ENCODE assay signal across 8 cellular contexts in the genomic region with DNA sequence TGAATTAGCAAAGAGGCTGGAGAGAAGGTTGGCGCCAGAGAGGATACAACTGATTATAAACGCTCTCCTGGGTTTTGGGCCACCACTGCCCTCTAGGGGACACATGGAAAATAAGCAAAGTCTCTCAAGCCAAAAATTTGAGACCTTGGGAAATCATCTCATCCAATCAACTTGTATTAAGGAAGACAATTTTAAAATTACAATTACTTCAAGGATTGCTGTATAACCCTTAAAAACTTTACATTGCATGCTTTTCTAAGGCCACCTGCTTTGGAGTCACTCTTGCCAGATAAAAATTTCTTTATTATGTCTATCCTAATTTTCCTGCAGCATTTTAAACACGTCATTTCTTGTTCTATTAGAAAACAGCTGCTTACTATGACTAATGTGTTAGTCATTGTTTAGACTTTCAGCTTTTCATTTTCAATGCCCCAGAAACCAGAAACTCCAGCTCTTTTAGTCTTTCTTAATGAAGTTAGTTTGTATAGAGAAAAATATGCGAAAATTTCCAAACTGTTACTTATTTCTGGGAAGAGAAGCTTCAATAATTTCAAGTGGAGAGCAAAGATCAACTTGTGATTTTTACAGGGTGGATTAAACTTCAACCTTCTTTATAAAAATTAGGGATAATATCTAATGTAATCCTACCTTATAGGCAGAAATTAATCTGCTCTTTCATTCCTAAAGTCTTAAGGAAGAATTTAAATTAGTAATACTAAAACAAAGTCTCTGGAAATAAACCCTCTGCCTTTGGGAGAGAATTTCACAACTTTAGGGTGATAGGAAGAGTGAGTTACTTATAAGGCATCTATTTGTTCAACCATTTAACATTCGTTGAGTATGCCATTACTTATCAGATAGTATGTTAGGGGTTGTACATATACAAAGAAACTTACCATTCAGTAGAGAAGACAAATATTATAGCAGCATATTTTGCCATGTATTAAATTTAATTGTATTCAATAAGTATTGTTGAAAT. TPM values are rescaled to one million over a fixed set of nuclear protein-coding genes. Genes with fewer than 3 reads are reported as not detected.
DNase-seq lines count a peak whose midpoint lies in the region; ATAC-seq and TF ChIP-seq lines count a peak whose summit lies in the region.

No MANE protein-coding gene starts in this region.

- H3K27ac Mint-ChIP-seq in naive thymus-derived CD8-positive, alpha-beta T cell: peak overlapping the region in 1 of 10 donors; percentile 14
- H3K27ac Mint-ChIP-seq in type B pancreatic cell: peak overlapping the region; percentile 72

- DNase-seq in NCI-H524 (lab: John Stamatoyannopoulos, UW) (peak; percentile 20 to 30), NCI-H524 treated with DMSO at 0.1 percent for 48 hours (lab: John Stamatoyannopoulos, UW) (no peak), NCI-H69 (lab: John Stamatoyannopoulos, UW) (peak; percentile 75), fibroblast of peridontal ligament (ENCODE audit: extremely low read depth) (peak; percentile 94), type B pancreatic cell (ENCODE audit: extremely low spot score, unreplicated experiment) (no peak)
- peak; percentile 27 for DNase-seq in activated T-cell treated with anti-CD3 and anti-CD28 coated beads, Interleukin-2, amount 50 U/mL, for 4 hours
- peak in 6 of 10 donors; percentile 5 to 38 (median 24) for DNase-seq in naive thymus-derived CD8-positive, alpha-beta T cell

- H3K9me3 Mint-ChIP-seq in activated T-cell treated with anti-CD3 and anti-CD28 coated beads, Interleukin-2, amount 50 U/mL, for 4 hours: no peaks in the 10 kb centered on the region
- no peaks in the 10 kb centered on the region for H3K9me3 Mint-ChIP-seq in naive thymus-derived CD8-positive, alpha-beta T cell
- no peaks in the 10 kb centered on the region for H3K9me3 Mint-ChIP-seq in type B pancreatic cell

- no peaks in the 10 kb centered on the region for H3K36me3 Mint-ChIP-seq in activated T-cell treated with anti-CD3 and anti-CD28 coated beads, Interleukin-2, amount 50 U/mL, for 4 hours (ENCODE audit: insufficient read depth)
- H3K36me3 Mint-ChIP-seq in naive thymus-derived CD8-positive, alpha-beta T cell: no peaks in the 10 kb centered on the region
- no peaks in the 10 kb centered on the region for H3K36me3 Mint-ChIP-seq in type B pancreatic cell

- H3K4me3 Mint-ChIP-seq in activated T-cell treated with anti-CD3 and anti-CD28 coated beads, Interleukin-2, amount 50 U/mL, for 4 hours: no peak overlapping the region
- H3K4me3 Mint-ChIP-seq in naive thymus-derived CD8-positive, alpha-beta T cell: no peak overlapping the region
- peak overlapping the region; percentile 5 for H3K4me3 Mint-ChIP-seq in type B pancreatic cell

- POLR2A ChIA-PET in naive thymus-derived CD8-positive, alpha-beta T cell (lab: Charles Lee): no interaction called here

- peak; percentile 56 for ATAC-seq in HG02884 (IDR thresholded peaks at IDR 0.05; ENCODE audit: unreplicated experiment)
- ATAC-seq in activated T-cell treated with anti-CD3 and anti-CD28 coated beads, Interleukin-2, amount 50 U/mL, for 4 hours: peak in 1 of 2 donors; percentile 57
- ATAC-seq in naive thymus-derived CD8-positive, alpha-beta T cell: no peak

- peaks cover 27% of the 10 kb centered on the region for H3K27me3 Mint-ChIP-seq in activated T-cell treated with anti-CD3 and anti-CD28 coated beads, Interleukin-2, amount 50 U/mL, for 4 hours (ENCODE audit: low read depth)
- H3K27me3 Mint-ChIP-seq in naive thymus-derived CD8-positive, alpha-beta T cell: peaks cover 0 to 37% (median 5%) of the 10 kb centered on the region in 5 donors
- no peaks in the 10 kb centered on the region for H3K27me3 Mint-ChIP-seq in type B pancreatic cell

- peak; percentile 90 for TF ChIP-seq CTCF in type B pancreatic cell (conservative IDR thresholded peaks at IDR 0.05)

- peaks cover 12% of the 10 kb centered on the region for H3K4me1 Mint-ChIP-seq in activated T-cell treated with anti-CD3 and anti-CD28 coated beads, Interleukin-2, amount 50 U/mL, for 4 hours (ENCODE audit: low read depth)
- peaks cover 0 to 7% (median 2%) of the 10 kb centered on the region in 4 donors for H3K4me1 Mint-ChIP-seq in naive thymus-derived CD8-positive, alpha-beta T cell
- H3K4me1 Mint-ChIP-seq in type B pancreatic cell (ENCODE audit: unreplicated experiment): peaks cover 22% of the 10 kb centered on the region

RNA-seq across cellular contexts. Expression of a gene that starts 20.6 kb away (rescaled TPM):
- under 1 TPM in 1 of 3 donors, not detected in 2; 0.28 TPM for total RNA-seq in activated T-cell treated with anti-CD3 and anti-CD28 coated beads, Interleukin-2, amount 50 U/mL, for 4 hours
- under 1 TPM in 1 of 2 experiments, not detected in 1; 0.33 TPM for total RNA-seq in naive thymus-derived CD8-positive, alpha-beta T cell
- not detected for polyA plus RNA-seq in naive thymus-derived CD8-positive, alpha-beta T cell
- total RNA-seq in type B pancreatic cell (ENCODE audit: low replicate concordance): 25.0 and 26.4 TPM in 2 replicates

Comparison
In these comparisons a context has a peak if more than half of its experiments do, and no peak if none do; other contexts are left out.
1. DNase-seq: peak in NCI-H524 (2 of 2), NCI-H69 (single experiment), activated T-cell treated with anti-CD3 and anti-CD28 coated beads, Interleukin-2, amount 50 U/mL, for 4 hours (single experiment), fibroblast of peridontal ligament (single experiment) and naive thymus-derived CD8-positive, alpha-beta T cell (6 of 10); none in NCI-H524 treated with DMSO at 0.1 percent for 48 hours (single experiment) and type B pancreatic cell (single experiment).
2. RNA of a gene that starts 20.6 kb away (total RNA-seq): 25.0 to 26.4 TPM in type B pancreatic cell; 0.33 TPM in naive thymus-derived CD8-positive, alpha-beta T cell and 0.28 TPM in activated T-cell treated with anti-CD3 and anti-CD28 coated beads, Interleukin-2, amount 50 U/mL, for 4 hours; every median in the first group is over 10 times any median in the second.